9 cellular contexts compared by ENCODE assay signal in genomic region chr4:55358668-55359067, GRCh38. TPM values are rescaled to one million over a fixed set of nuclear protein-coding genes. Genes with fewer than 3 reads are reported as not detected.
DNase-seq lines count a peak whose midpoint lies in the region; ATAC-seq, FAIRE-seq and TF ChIP-seq lines count a peak whose summit lies in the region.
"Had no signal": no experiment of that assay in that cellular context is flagged by ENCODE, and none has a peak within 500 bp of the region (broad histone marks: within the 10 kb centered on the region; RNA-seq: fewer than 3 reads in every experiment).

No MANE protein-coding gene starts in this region.

- peaks cover 1% of the 10 kb centered on the region for H3K36me3 ChIP-seq in left ventricle myocardium inferior
- H3K36me3 ChIP-seq in kidney (ENCODE audit: control insufficient read depth in 1 of 2, insufficient read depth in 2 of 2, low read length in 2 of 2) = no peaks in the 10 kb centered on the region

- no peaks in the 10 kb centered on the region for H3K27me3 ChIP-seq in left ventricle myocardium inferior (ENCODE audit: low read depth)

- H3K27ac ChIP-seq in left ventricle myocardium inferior (replicated peaks) = peak overlapping the region; percentile 80
- H3K27ac ChIP-seq in kidney (ENCODE audit: low read depth in 2 of 2, low read length in 2 of 2) = peak overlapping the region in 1 of 2 donors; percentile 37

- H3K4me3 ChIP-seq in left ventricle myocardium inferior (no peak overlapping the region), kidney (ENCODE audit: low read length in 2 of 2) (no peak overlapping the region)

- TF ChIP-seq CTCF in left ventricle myocardium inferior (IDR thresholded peaks at IDR 0.05; ENCODE audit: borderline replicate concordance) = no peak
- no peak for TF ChIP-seq CTCF in kidney (IDR thresholded peaks at IDR 0.05; ENCODE audit: borderline replicate concordance, extremely low read depth, insufficient read depth)

- peaks cover 21% of the 10 kb centered on the region for H3K4me1 ChIP-seq in left ventricle myocardium inferior
- H3K4me1 ChIP-seq in kidney (ENCODE audit: control insufficient read depth in 1 of 2, insufficient read depth in 1 of 2, low read depth in 1 of 2, low read length in 2 of 2) = peaks cover 0 to under 1% of the 10 kb centered on the region in 2 donors

- no peaks in the 10 kb centered on the region for H3K9me3 ChIP-seq in left ventricle myocardium inferior (replicated peaks)
- no peaks in the 10 kb centered on the region for H3K9me3 ChIP-seq in kidney (ENCODE audit: control insufficient read depth in 1 of 2, low read length in 2 of 2)

- no peak overlapping the region for H3K9ac ChIP-seq in kidney (ENCODE audit: low read length in 2 of 2)

- intact Hi-C loops in left ventricle myocardium inferior (cut with micrococcal nuclease) = no loop called here
- intact Hi-C loops in kidney (cut with DNase I) = no loop called here

- FAIRE-seq in kidney (lab: Jason Lieb, UNC) = no peak
- FAIRE-seq: A204.1 had no signal

- peak; percentile 75 for ATAC-seq in HG03045 (IDR thresholded peaks at IDR 0.05; ENCODE audit: unreplicated experiment)
- peak; percentile 70 for ATAC-seq in SK-N-SH treated with all-trans-retinoic acid at 6 μM for 48 hours

- DNase-seq in DMS 273 (lab: John Stamatoyannopoulos, UW; ENCODE audit: unreplicated experiment) (peak; percentile 3), DMS 273 treated with DMSO at 0.1 percent for 48 hours (lab: John Stamatoyannopoulos, UW) (no peak), left ventricle myocardium inferior (no peak), kidney (no peak)
- no peak for DNase-seq in stimulated activated CD4-positive, alpha-beta T cell treated with anti-CD3 and anti-CD28 coated beads, Interleukin-4, amount 100 ng/mL, for 4 hours
- no peak for DNase-seq in stimulated activated CD4-positive, alpha-beta T cell treated with anti-CD3 and anti-CD28 coated beads, Interleukin-12 subunit alpha, Interleukin-12 subunit beta, amount 100 ng/mL, for 4 hours

TF ChIP-seq in SK-N-SH treated with all-trans-retinoic acid at 6 μM for 48 hours, 23 proteins besides CTCF, POLR2A, EP300 and RAD21:
- no peak for TF ChIP-seq ARNTL (CRISPR knock-in tag; IDR thresholded peaks at IDR 0.05; ENCODE audit: borderline replicate concordance, low read depth)
- no peak for TF ChIP-seq PPARA (CRISPR knock-in tag; IDR thresholded peaks at IDR 0.05; ENCODE audit: borderline replicate concordance)
- no peak for TF ChIP-seq TOX (CRISPR knock-in tag; IDR thresholded peaks at IDR 0.05; ENCODE audit: borderline replicate concordance)
- no peak for TF ChIP-seq ZNF565 (CRISPR knock-in tag; conservative IDR thresholded peaks at IDR 0.05; ENCODE audit: low read depth)
- TF ChIP-seq CREB5 (CRISPR knock-in tag; IDR thresholded peaks at IDR 0.05; ENCODE audit: low read depth) = no peak
- TF ChIP-seq TCF4 (CRISPR knock-in tag; IDR thresholded peaks at IDR 0.05; ENCODE audit: borderline replicate concordance) = no peak
- TF ChIP-seq BACH2 (CRISPR knock-in tag; IDR thresholded peaks at IDR 0.05; ENCODE audit: borderline replicate concordance) = no peak
- no peak for TF ChIP-seq RARB (CRISPR knock-in tag; IDR thresholded peaks at IDR 0.05)
- no peak for TF ChIP-seq ZNF8 (CRISPR knock-in tag; IDR thresholded peaks at IDR 0.05)
- no peak for TF ChIP-seq ISL1 (CRISPR knock-in tag; IDR thresholded peaks at IDR 0.05)
- no peak for TF ChIP-seq GLIS3 (CRISPR knock-in tag; IDR thresholded peaks at IDR 0.05)
- no peak for TF ChIP-seq ZNF70 (CRISPR knock-in tag; IDR thresholded peaks at IDR 0.05)
- TF ChIP-seq POU6F1 (CRISPR knock-in tag; IDR thresholded peaks at IDR 0.05; ENCODE audit: borderline replicate concordance, low read depth) = no peak

RNA-seq across cellular contexts. Expression of gene SRD5A3, which starts 12.6 kb away (rescaled TPM):
- total RNA-seq in left ventricle myocardium inferior (6.8 TPM), kidney (10.6 TPM)
- 21.5 TPM for polyA plus RNA-seq in kidney (ENCODE audit: insufficient read depth, low read depth, low replicate concordance)

RNA-seq across cellular contexts. Expression of gene TMEM165, which starts 37.1 kb away (rescaled TPM):
- 41.6 TPM for total RNA-seq in left ventricle myocardium inferior
- total RNA-seq in kidney = 114 TPM
- 43.2 TPM for polyA plus RNA-seq in kidney (ENCODE audit: insufficient read depth, low read depth, low replicate concordance)
